26 cellular contexts compared by ENCODE assay signal in genomic region chr12:132731574-132731973, GRCh38.
"Had no signal": no experiment of that assay in that cellular context is flagged by ENCODE, and none has a peak within 500 bp of the region (broad histone marks: within the 10 kb centered on the region; RNA-seq: fewer than 3 reads in every experiment).

No MANE protein-coding gene starts in this region.

- H3K4me3 ChIP-seq: MG63, Peyer's patch, SJSA1 had no signal

- H3K27me3 Mint-ChIP-seq: activated CD8-positive, alpha-beta memory T cell treated with anti-CD3 and anti-CD28 coated beads, Interleukin-2, amount 10 ng/mL, durations not matched to agents 7 days and 5 days; activated naive CD4-positive, alpha-beta T cell treated with anti-CD3 and anti-CD28 coated beads, Interleukin-2, amount 10 ng/mL, durations not matched to agents 7 days and 5 days; activated naive CD8-positive, alpha-beta T cell treated with anti-CD3 and anti-CD28 coated beads for 36 hours; activated T-helper 17 cell treated with anti-CD3 and anti-CD28 coated beads, Interleukin-2, amount 50 U/mL, for 72 hours; T-helper 17 cell had no signal

- H3K4me3 Mint-ChIP-seq: activated CD8-positive, alpha-beta memory T cell treated with anti-CD3 and anti-CD28 coated beads, Interleukin-2, amount 10 ng/mL, durations not matched to agents 7 days and 5 days; activated naive CD4-positive, alpha-beta T cell treated with anti-CD3 and anti-CD28 coated beads, Interleukin-2, amount 10 ng/mL, durations not matched to agents 7 days and 5 days; activated naive CD8-positive, alpha-beta T cell treated with anti-CD3 and anti-CD28 coated beads for 36 hours; activated T-helper 17 cell treated with anti-CD3 and anti-CD28 coated beads, Interleukin-2, amount 50 U/mL, for 72 hours; T-helper 17 cell; WTC11 had no signal

- H3K9me3 Mint-ChIP-seq: activated naive CD8-positive, alpha-beta T cell treated with anti-CD3 and anti-CD28 coated beads for 36 hours; activated T-helper 17 cell treated with anti-CD3 and anti-CD28 coated beads, Interleukin-2, amount 50 U/mL, for 72 hours had no signal

- H3K9me3 ChIP-seq: MG63, Peyer's patch, SJSA1 had no signal

- H3K4me1 ChIP-seq: Peyer's patch, SJSA1 had no signal

- H3K27ac ChIP-seq: Peyer's patch, SJSA1 had no signal

- DNase-seq: activated CD4-positive, alpha-beta T cell treated with anti-CD3 and anti-CD28 coated beads for 48 hours; activated CD4-positive, alpha-beta T cell treated with anti-CD3 and anti-CD28 coated beads, Interleukin-2, amount 50 U/mL, for 4 hours; activated CD4-positive, CD25-positive, alpha-beta regulatory T cell treated with anti-CD3 and anti-CD28 coated beads, Interleukin-2, amount 50 U/mL, for 72 hours; activated CD8-positive, alpha-beta memory T cell treated with anti-CD3 and anti-CD28 coated beads, Interleukin-2, amount 10 ng/mL, durations not matched to agents 7 days and 5 days; activated gamma-delta T cell treated with Interleukin-2 at 50 U/mL for 16 hours; activated naive CD4-positive, alpha-beta T cell treated with anti-CD3 and anti-CD28 coated beads, Interleukin-2, amount 10 ng/mL, durations not matched to agents 7 days and 5 days; activated naive CD8-positive, alpha-beta T cell treated with anti-CD3 and anti-CD28 coated beads for 36 hours; activated T-cell treated with anti-CD3 and anti-CD28 coated beads, Interleukin-2, amount 50 U/mL, for 48 hours; anterior cingulate cortex; MG63; MV-4-11; NCI-H1105; NCI-H1436; NCI-H1694 treated with DMSO at 0.1 percent for 48 hours; NCI-H2029 treated with DMSO at 0.1 percent for 48 hours; NCI-H510A treated with DMSO at 0.1 percent for 48 hours; NCI-H69; NK-92 treated with Interleukin-12 subunit alpha and Interleukin-12 subunit beta, amount 100 ng/mL, for 24 hours; OCI-M1; Peyer's patch; SHP77; T-helper 17 cell; T-helper 9 cell had no signal

- H3K27ac Mint-ChIP-seq: activated naive CD4-positive, alpha-beta T cell treated with anti-CD3 and anti-CD28 coated beads, Interleukin-2, amount 10 ng/mL, durations not matched to agents 7 days and 5 days; activated naive CD8-positive, alpha-beta T cell treated with anti-CD3 and anti-CD28 coated beads for 36 hours; activated T-helper 17 cell treated with anti-CD3 and anti-CD28 coated beads, Interleukin-2, amount 50 U/mL, for 72 hours; T-helper 17 cell; WTC11 had no signal

- H3K4me1 Mint-ChIP-seq: activated CD8-positive, alpha-beta memory T cell treated with anti-CD3 and anti-CD28 coated beads, Interleukin-2, amount 10 ng/mL, durations not matched to agents 7 days and 5 days; activated naive CD4-positive, alpha-beta T cell treated with anti-CD3 and anti-CD28 coated beads, Interleukin-2, amount 10 ng/mL, durations not matched to agents 7 days and 5 days had no signal

- H3K27me3 ChIP-seq: MG63, Peyer's patch, SJSA1 had no signal
